In genomic region chr10:100345570-100346330, GRCh38 we compare ENCODE assay signal across 8 cellular contexts. TPM values are rescaled to one million over a fixed set of nuclear protein-coding genes. Genes with fewer than 3 reads are reported as not detected.
A peak's percentile ranks its signal among the peaks of the same experiment; 100 is the strongest.
DNase-seq lines count a peak whose midpoint lies in the region; ATAC-seq, FAIRE-seq and TF ChIP-seq lines count a peak whose summit lies in the region.

No MANE protein-coding gene starts in this region.

- peak overlapping the region; percentile 97 for H3K4me2 ChIP-seq in OCI-LY3 (ENCODE audit: low read length)

- H3K4me1 ChIP-seq in OCI-LY3 (ENCODE audit: low read length) = peaks cover 43% of the 10 kb centered on the region
- peaks cover 35% of the 10 kb centered on the region for H3K4me1 ChIP-seq in ectodermal cell (ENCODE audit: control insufficient read depth, insufficient read depth, low read length)

- H3K27ac ChIP-seq in OCI-LY3 (ENCODE audit: low read length) = peak overlapping the region; percentile 85
- no peak overlapping the region for H3K27ac ChIP-seq in ectodermal cell (ENCODE audit: insufficient read depth, low read depth, low read length, poor library complexity, severe bottlenecking)

- H3K4me3 Mint-ChIP-seq in nephron = peak overlapping the region; percentile 84 to 92 (median 92)

- H3K4me1 Mint-ChIP-seq in nephron = peaks cover 50% of the 10 kb centered on the region

- CTCF ChIA-PET in GM10248 (lab: Yijun Ruan, JAX) = interaction anchor here (0.8 to 12.6 kb wide), 9 partner anchors 8 to 174 kb away, joined by 3 to 147 read pairs (median 5); partner anchors contain the start of gene SEC31B

- peaks cover 10% of the 10 kb centered on the region for H3K36me3 ChIP-seq in GM06990 (ENCODE audit: control insufficient read depth, insufficient read depth, low read length)
- H3K36me3 ChIP-seq in OCI-LY3 (replicated peaks; ENCODE audit: low read depth, low read length) = peaks cover 34% of the 10 kb centered on the region
- H3K36me3 ChIP-seq in ectodermal cell (ENCODE audit: control insufficient read depth, insufficient read depth, low read length) = peaks cover 8% of the 10 kb centered on the region

- H3K4me3 ChIP-seq in GM06990 (replicated peaks; ENCODE audit: low read depth, low read length) (peak overlapping the region; percentile 89), OCI-LY3 (ENCODE audit: low read length) (peak overlapping the region; percentile 100), ectodermal cell (ENCODE audit: insufficient read depth, low read depth, low read length) (peak overlapping the region; percentile 96)

- peak overlapping the region in 2 of 3 experiments; percentile 58 to 89 for H3K27ac Mint-ChIP-seq in nephron

- FAIRE-seq in frontal cortex (lab: Jason Lieb, UNC) = no peak

- WGBS in ectodermal cell, 2 experiments = 48% methylated on average over 9 of the region's 9 CpGs

- no peaks in the 10 kb centered on the region for H3K9me3 Mint-ChIP-seq in nephron

- peaks cover 22% of the 10 kb centered on the region for H3K36me3 Mint-ChIP-seq in nephron (ENCODE audit: low read depth)

- peaks cover 45% of the 10 kb centered on the region for H3K79me2 ChIP-seq in OCI-LY3 (ENCODE audit: low read length)

- no peak for ATAC-seq in HG03460 (IDR thresholded peaks at IDR 0.05; ENCODE audit: unreplicated experiment)

- H3K9ac ChIP-seq in OCI-LY3 (ENCODE audit: low read length) = peak overlapping the region; percentile 100

- no peak for DNase-seq in GM06990 (ENCODE audit: extremely low read depth, insufficient read length)
- no peak for DNase-seq in activated CD4-positive, CD25-positive, alpha-beta regulatory T cell (lab: John Stamatoyannopoulos, UW)
- DNase-seq in GM10248 (ENCODE audit: extremely low spot score) = no peak
- no peak for DNase-seq in frontal cortex (ENCODE audit: low spot score in 2 of 2)

- H3K27me3 ChIP-seq in GM06990 (replicated peaks; ENCODE audit: control insufficient read depth, insufficient read depth, low read length) (no peaks in the 10 kb centered on the region), OCI-LY3 (ENCODE audit: low read depth, low read length) (no peaks in the 10 kb centered on the region), ectodermal cell (ENCODE audit: control insufficient read depth, insufficient read depth, low read length, poor library complexity, severe bottlenecking) (no peaks in the 10 kb centered on the region)

- no peak overlapping the region for H2AFZ ChIP-seq in OCI-LY3 (ENCODE audit: low read depth, low read length)

- no peaks in the 10 kb centered on the region for H3K27me3 Mint-ChIP-seq in nephron (ENCODE audit: low read depth)

- TF ChIP-seq CTCF in GM06990 (IDR thresholded peaks at IDR 0.05; ENCODE audit: insufficient read depth, low read length, poor library complexity, severe bottlenecking) (no peak), OCI-LY3 (IDR thresholded peaks at IDR 0.05; ENCODE audit: low read depth, low read length) (no peak), nephron (IDR thresholded peaks at IDR 0.05; ENCODE audit: unreplicated experiment in 3 of 3) (no peak), GM10248 (IDR thresholded peaks at IDR 0.05; ENCODE audit: control extremely low read depth, extremely low read depth, low read depth, missing control alignments) (no peak)

- H4K20me1 ChIP-seq in OCI-LY3 (ENCODE audit: insufficient read depth, low read length) = peaks cover 28% of the 10 kb centered on the region

- POLR2A ChIA-PET in GM10248 (lab: Yijun Ruan, JAX) = interaction anchor here (2.3 kb wide), 1 partner anchor 19 kb away, joined by 7 read pairs; no protein-coding TSS in a partner anchor

- no peaks in the 10 kb centered on the region for H3K9me3 ChIP-seq in OCI-LY3 (ENCODE audit: insufficient read depth, low read length)
- no peaks in the 10 kb centered on the region for H3K9me3 ChIP-seq in ectodermal cell (ENCODE audit: control insufficient read depth, low read length)

RNA-seq across cellular contexts. Expression of gene SCD, which starts 1.3 kb away (rescaled TPM):
- 427 TPM for polyA plus RNA-seq in ectodermal cell (2013, experiment 1 of 4)
- polyA plus RNA-seq in ectodermal cell (2013, experiment 2 of 4) = 394 TPM
- 204 TPM for polyA plus RNA-seq in ectodermal cell (2013, experiment 3 of 4)
- polyA plus RNA-seq in ectodermal cell (2013, experiment 4 of 4) = 220 TPM
- total RNA-seq in frontal cortex = 135 TPM

RNA-seq across cellular contexts. Expression of gene PKD2L1, which starts 15.7 kb away (rescaled TPM):
- polyA plus RNA-seq in ectodermal cell (2013, experiment 1 of 4) = not detected
- polyA plus RNA-seq in ectodermal cell (2013, experiment 2 of 4) = not detected
- not detected for polyA plus RNA-seq in ectodermal cell (2013, experiment 3 of 4)
- polyA plus RNA-seq in ectodermal cell (2013, experiment 4 of 4) = not detected
- total RNA-seq in frontal cortex = not detected

RNA-seq across cellular contexts. Expression of gene BLOC1S2, which starts 59.3 kb away (rescaled TPM):
- 64.6 TPM for polyA plus RNA-seq in ectodermal cell (2013, experiment 1 of 4)
- polyA plus RNA-seq in ectodermal cell (2013, experiment 2 of 4) = 67.8 TPM
- polyA plus RNA-seq in ectodermal cell (2013, experiment 3 of 4) = 63.7 TPM
- polyA plus RNA-seq in ectodermal cell (2013, experiment 4 of 4) = 64.0 TPM
- total RNA-seq in frontal cortex = 52.2 TPM
